21 cellular contexts compared by ENCODE assay signal in the genomic region with DNA sequence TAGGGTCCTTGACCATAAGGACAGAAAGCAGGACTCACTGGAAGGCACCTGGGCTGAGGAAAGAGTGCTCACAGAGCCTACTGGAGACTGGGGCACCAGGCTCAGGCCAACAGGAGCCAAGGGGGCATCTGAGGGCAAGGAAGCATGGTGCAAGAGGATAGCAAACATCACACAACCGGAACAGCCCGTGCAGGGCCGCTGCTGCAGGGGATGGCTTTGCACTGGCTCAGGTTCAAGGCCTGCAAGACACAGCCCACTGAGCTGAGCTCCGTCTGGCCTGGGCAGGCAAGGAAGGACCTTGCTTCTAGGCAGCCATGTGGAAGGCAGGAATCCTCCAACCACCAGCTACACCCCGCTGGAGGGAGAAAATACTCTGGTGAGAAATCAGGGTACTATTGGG. TPM values are rescaled to one million over a fixed set of nuclear protein-coding genes. Genes with fewer than 3 reads are reported as not detected.
DNase-seq lines count a peak whose midpoint lies in the region; ATAC-seq and TF ChIP-seq lines count a peak whose summit lies in the region.
"Had no signal": no experiment of that assay in that cellular context is flagged by ENCODE, and none has a peak within 500 bp of the region (broad histone marks: within the 10 kb centered on the region; RNA-seq: fewer than 3 reads in every experiment).

No MANE protein-coding gene starts in this region.

- peak; percentile 16 for DNase-seq in BE2C
- no peak for DNase-seq in WTC11 (ENCODE audit: low spot score)
- DNase-seq in left lobe of liver (ENCODE audit: low spot score): no peak
- peak; percentile 51 for DNase-seq in osteocyte (ENCODE audit: extremely low spot score, unreplicated experiment)
- DNase-seq in NCI-H2029 (lab: John Stamatoyannopoulos, UW): no peak
- DNase-seq in AML-193 (lab: John Stamatoyannopoulos, UW): no peak
- no peak for DNase-seq in sigmoid colon
- DNase-seq: 8988T, DMS53, GF-D8, HFFc6, MV-4-11, NCI-H1694, NCI-H446, NCI-H526, SJCRH30 had no signal

- H3K36me3 Mint-ChIP-seq in WTC11 (no peaks in the 10 kb centered on the region), osteocyte (ENCODE audit: unreplicated experiment) (no peaks in the 10 kb centered on the region)
- H3K36me3 Mint-ChIP-seq: IgD-negative memory B cell had no signal

- H3K9me3 ChIP-seq in BE2C: no peaks in the 10 kb centered on the region
- no peaks in the 10 kb centered on the region for H3K9me3 ChIP-seq in sigmoid colon
- H3K9me3 ChIP-seq: SJCRH30 had no signal

- no peak for TF ChIP-seq POLR2A in sigmoid colon (IDR thresholded peaks at IDR 0.05)

- H3K27ac Mint-ChIP-seq in WTC11 (no peak overlapping the region), osteocyte (ENCODE audit: unreplicated experiment) (no peak overlapping the region)
- H3K27ac Mint-ChIP-seq: CD14-positive monocyte, HFFc6, IgD-negative memory B cell had no signal

- ATAC-seq in WTC11 (no peak), left lobe of liver (peak; percentile 59), HG03097 (IDR thresholded peaks at IDR 0.05; ENCODE audit: low FRiP score, unreplicated experiment) (no peak)

- CTCF ChIA-PET in WTC11 (lab: Charles Lee): no interaction called here

- no peaks in the 10 kb centered on the region for H3K27me3 ChIP-seq in BE2C
- no peaks in the 10 kb centered on the region for H3K27me3 ChIP-seq in sigmoid colon
- H3K27me3 ChIP-seq: SJCRH30 had no signal

- WGBS in sigmoid colon, 2 donors: 87 to 92% methylated on average over 5 of the region's 5 CpGs

- H3K4me1 Mint-ChIP-seq in WTC11: 0 out of 2 replicates have a peak, but pooled peaks cover 8% of the 10 kb centered on the region
- peaks cover 17% of the 10 kb centered on the region for H3K4me1 Mint-ChIP-seq in osteocyte (ENCODE audit: unreplicated experiment)
- H3K4me1 Mint-ChIP-seq: IgD-negative memory B cell had no signal

- POLR2A ChIA-PET in WTC11 (lab: Charles Lee): no interaction called here

- no peaks in the 10 kb centered on the region for H3K27me3 Mint-ChIP-seq in WTC11 (ENCODE audit: low read depth)
- H3K27me3 Mint-ChIP-seq in osteocyte (ENCODE audit: unreplicated experiment): no peaks in the 10 kb centered on the region
- H3K27me3 Mint-ChIP-seq: IgD-negative memory B cell had no signal

- TF ChIP-seq EP300 in sigmoid colon (IDR thresholded peaks at IDR 0.05): no peak

- no peaks in the 10 kb centered on the region; the same call in 1 of the 2 replicates for H3K36me3 ChIP-seq in BE2C
- peaks cover 0 to 4% (median 0%) of the 10 kb centered on the region in 4 donors for H3K36me3 ChIP-seq in sigmoid colon
- H3K36me3 ChIP-seq: SJCRH30 had no signal

- peaks cover 33% of the 10 kb centered on the region for H3K4me1 ChIP-seq in BE2C
- H3K4me1 ChIP-seq in sigmoid colon: no peaks in the 10 kb centered on the region

- H3K27ac ChIP-seq in sigmoid colon: no peak overlapping the region
- H3K27ac ChIP-seq: HL-60, SJCRH30 had no signal

- H3K4me3 Mint-ChIP-seq in WTC11: no peak overlapping the region
- no peak overlapping the region for H3K4me3 Mint-ChIP-seq in osteocyte (ENCODE audit: unreplicated experiment)
- H3K4me3 Mint-ChIP-seq: CD14-positive monocyte, HFFc6, IgD-negative memory B cell had no signal

- intact Hi-C loops in sigmoid colon (cut with DNase I): no loop called here

- H3K9me3 Mint-ChIP-seq in WTC11 (no peaks in the 10 kb centered on the region), osteocyte (ENCODE audit: unreplicated experiment) (no peaks in the 10 kb centered on the region)
- H3K9me3 Mint-ChIP-seq: CD14-positive monocyte, HFFc6 had no signal

- H3K4me3 ChIP-seq in BE2C (ENCODE audit: low read depth, low read length) (no peak overlapping the region), sigmoid colon (no peak overlapping the region)
- H3K4me3 ChIP-seq: SJCRH30 had no signal

- no peak for TF ChIP-seq CTCF in BE2C (IDR thresholded peaks at IDR 0.05; ENCODE audit: low read depth, low read length)
- TF ChIP-seq CTCF in WTC11 (IDR thresholded peaks at IDR 0.05): no peak
- TF ChIP-seq CTCF in osteocyte (IDR thresholded peaks at IDR 0.05): no peak
- TF ChIP-seq CTCF in sigmoid colon (IDR thresholded peaks at IDR 0.05): no peak

TF ChIP-seq in WTC11, 78 proteins besides CTCF, POLR2A, EP300 and RAD21:
- TF ChIP-seq GABPB1 (CRISPR knock-in tag; IDR thresholded peaks at IDR 0.05): peak; percentile 85
- TF ChIP-seq, protein P1, sequence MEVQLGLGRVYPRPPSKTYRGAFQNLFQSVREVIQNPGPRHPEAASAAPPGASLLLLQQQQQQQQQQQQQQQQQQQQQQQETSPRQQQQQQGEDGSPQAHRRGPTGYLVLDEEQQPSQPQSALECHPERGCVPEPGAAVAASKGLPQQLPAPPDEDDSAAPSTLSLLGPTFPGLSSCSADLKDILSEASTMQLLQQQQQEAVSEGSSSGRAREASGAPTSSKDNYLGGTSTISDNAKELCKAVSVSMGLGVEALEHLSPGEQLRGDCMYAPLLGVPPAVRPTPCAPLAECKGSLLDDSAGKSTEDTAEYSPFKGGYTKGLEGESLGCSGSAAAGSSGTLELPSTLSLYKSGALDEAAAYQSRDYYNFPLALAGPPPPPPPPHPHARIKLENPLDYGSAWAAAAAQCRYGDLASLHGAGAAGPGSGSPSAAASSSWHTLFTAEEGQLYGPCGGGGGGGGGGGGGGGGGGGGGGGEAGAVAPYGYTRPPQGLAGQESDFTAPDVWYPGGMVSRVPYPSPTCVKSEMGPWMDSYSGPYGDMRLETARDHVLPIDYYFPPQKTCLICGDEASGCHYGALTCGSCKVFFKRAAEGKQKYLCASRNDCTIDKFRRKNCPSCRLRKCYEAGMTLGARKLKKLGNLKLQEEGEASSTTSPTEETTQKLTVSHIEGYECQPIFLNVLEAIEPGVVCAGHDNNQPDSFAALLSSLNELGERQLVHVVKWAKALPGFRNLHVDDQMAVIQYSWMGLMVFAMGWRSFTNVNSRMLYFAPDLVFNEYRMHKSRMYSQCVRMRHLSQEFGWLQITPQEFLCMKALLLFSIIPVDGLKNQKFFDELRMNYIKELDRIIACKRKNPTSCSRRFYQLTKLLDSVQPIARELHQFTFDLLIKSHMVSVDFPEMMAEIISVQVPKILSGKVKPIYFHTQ (CRISPR knock-in tag; IDR thresholded peaks at IDR 0.05): no peak

RNA-seq across cellular contexts. Expression of a gene that starts 59.8 kb away (rescaled TPM):
- 18.9 TPM for polyA plus RNA-seq in BE2C (2012; ENCODE audit: insufficient read depth, insufficient read length, low read depth)
- total RNA-seq in WTC11 (2021): 0.41 to 1.2 TPM (median 0.55 TPM) in 3 replicates
- total RNA-seq in left lobe of liver: 0.35 TPM
- 8.6 and 8.8 TPM in 2 replicates for total RNA-seq in osteocyte
- 1 to 10 TPM; 1.1 to 5.5 (median 2.1) TPM for total RNA-seq in sigmoid colon
- under 1 TPM in 2 of 3 donors, not detected in 1; under 0.01 to 0.41 TPM for polyA plus RNA-seq in sigmoid colon
- total RNA-seq: OCI-LY7 had no signal

Comparison
In these comparisons a context has a peak if more than half of its experiments do, and no peak if none do; other contexts are left out.
1. DNase-seq: peak in BE2C (single experiment) and osteocyte (single experiment); none in WTC11 (single experiment), left lobe of liver (single experiment), NCI-H2029 (single experiment), AML-193 (0 of 2) and sigmoid colon (single experiment).